Comparison of ENCODE assay signal across 16 cellular contexts in the genomic region with DNA sequence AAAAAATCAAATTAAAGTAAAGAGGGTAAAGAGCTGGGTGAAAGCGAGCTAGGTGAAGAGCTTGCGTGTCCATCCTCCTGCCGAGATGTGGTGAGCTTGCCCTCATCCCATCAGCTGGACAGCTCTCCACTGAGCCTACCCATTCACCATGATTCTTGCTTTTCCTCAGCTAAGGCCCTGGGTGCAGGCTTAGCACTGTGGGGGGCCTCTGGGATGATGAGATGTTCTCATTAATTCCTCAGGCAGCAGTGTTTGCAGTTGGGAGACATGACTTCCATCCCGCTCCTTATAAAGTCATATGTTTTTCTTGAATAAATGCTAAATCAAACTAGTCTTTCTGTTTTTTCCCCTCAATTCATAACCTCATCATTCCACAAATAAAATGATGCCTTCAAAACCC.
"Had no signal": no experiment of that assay in that cellular context is flagged by ENCODE, and none has a peak within 500 bp of the region (broad histone marks: within the 10 kb centered on the region; RNA-seq: fewer than 3 reads in every experiment).

No MANE protein-coding gene starts in this region.

- ATAC-seq: effector memory CD8-positive, alpha-beta T cell; lower lobe of right lung; natural killer cell; right lobe of liver; stimulated activated naive B cell treated with anti-CD40 and anti-IgM and Interleukin-4, amounts not matched to agents 10 μg/mL and 1 μg/mL and 100 μg/mL, for 72 hours had no signal

- H3K4me1 ChIP-seq: colonic mucosa, lower lobe of right lung, right lobe of liver had no signal

- H3K36me3 ChIP-seq: colonic mucosa, left ventricle myocardium inferior, lower lobe of right lung, pancreas, right lobe of liver, transverse colon had no signal

- H3K27me3 ChIP-seq: colonic mucosa, pancreas, right lobe of liver had no signal

- H3K27ac ChIP-seq: colonic mucosa, left ventricle myocardium inferior, lower lobe of right lung, pancreas, right lobe of liver, transverse colon had no signal

- H3K9me3 ChIP-seq: colonic mucosa, left ventricle myocardium inferior, lower lobe of right lung, pancreas, right lobe of liver, transverse colon had no signal

- DNase-seq: colonic mucosa; effector memory CD8-positive, alpha-beta T cell; hypothalamus; immature natural killer cell; kidney glomerular epithelial cell; left colon; left ventricle myocardium inferior; lower lobe of right lung; natural killer cell; occipital lobe; pancreas; right lobe of liver; stimulated activated CD4-positive, alpha-beta T cell treated with anti-CD3 and anti-CD28 coated beads, Interleukin-15, amount 100 ng/mL, for 24 hours; stimulated activated CD4-positive, alpha-beta T cell treated with anti-CD3 and anti-CD28 coated beads, Interleukin-2, amount 100 ng/mL, for 48 hours; stimulated activated naive B cell treated with anti-CD40 and anti-IgM and Interleukin-4, amounts not matched to agents 10 μg/mL and 1 μg/mL and 100 μg/mL, for 72 hours; transverse colon had no signal

- H3K4me3 ChIP-seq: colonic mucosa, left ventricle myocardium inferior, lower lobe of right lung, pancreas, right lobe of liver, transverse colon had no signal
